19 cellular contexts compared by ENCODE assay signal in the genomic region with DNA sequence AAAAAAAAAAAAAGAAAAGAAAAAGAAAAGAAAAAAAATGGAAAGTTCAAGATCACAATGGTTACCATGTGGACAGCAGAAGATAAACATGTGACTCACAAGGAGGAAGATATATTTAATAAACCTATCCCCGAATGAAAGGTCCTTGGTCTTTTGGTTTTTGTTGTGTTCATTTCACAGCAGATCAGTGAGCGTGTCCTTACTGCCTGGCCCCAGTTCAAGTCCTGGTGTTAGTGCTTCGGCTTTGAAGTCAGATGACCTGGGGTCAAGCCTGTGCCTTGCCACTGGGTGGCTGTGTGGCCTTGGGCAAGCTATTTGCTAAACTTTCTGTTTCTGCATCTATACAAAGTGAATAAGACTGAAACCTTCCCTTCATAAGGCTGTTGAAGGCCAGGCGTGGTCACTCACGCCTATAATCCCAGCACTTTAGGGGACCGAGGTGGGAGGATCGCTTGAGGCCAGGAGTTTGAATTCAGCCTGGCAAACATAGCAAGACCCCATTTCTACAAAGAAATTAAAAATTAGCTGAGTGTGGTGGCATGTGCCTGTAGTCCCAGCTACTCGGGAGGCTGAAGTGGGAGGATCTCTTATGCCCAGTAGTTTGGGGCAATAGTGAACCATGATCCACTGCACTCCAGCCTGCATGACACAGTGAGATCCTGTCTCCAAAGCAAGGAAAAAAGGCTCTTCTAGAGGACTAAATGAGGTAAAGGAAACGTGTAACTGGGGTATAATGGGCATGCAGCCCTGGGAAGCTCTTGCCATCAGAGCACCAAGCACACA.
DNase-seq lines count a peak whose midpoint lies in the region; ATAC-seq, FAIRE-seq and TF ChIP-seq lines count a peak whose summit lies in the region.
"Had no signal": no experiment of that assay in that cellular context is flagged by ENCODE, and none has a peak within 500 bp of the region (broad histone marks: within the 10 kb centered on the region; RNA-seq: fewer than 3 reads in every experiment).

No MANE protein-coding gene starts in this region.

- FAIRE-seq in A549 (lab: Jason Lieb, UNC): no peak
- FAIRE-seq: GM12878 had no signal

- TF ChIP-seq EP300 in A549 (IDR thresholded peaks at IDR 0.05): no peak
- no peak for TF ChIP-seq EP300 in esophagus muscularis mucosa (IDR thresholded peaks at IDR 0.05)

- H3K79me2 ChIP-seq in Loucy (ENCODE audit: insufficient read depth, low read length): no peaks in the 10 kb centered on the region

- H3K4me2 ChIP-seq in A549 (0 out of 3 replicates have a peak overlapping the region, but pooled peaks have one; percentile 17), Loucy (ENCODE audit: low read depth, low read length, poor library complexity, severe bottlenecking) (no peak overlapping the region)

- POLR2A ChIA-PET in A549 (lab: Yijun Ruan, JAX): interaction anchor here (0.6 kb wide), 1 partner anchor 30 kb away, joined by 3 read pairs; no protein-coding TSS in a partner anchor

- H3K27ac Mint-ChIP-seq in endodermal cell: no peak overlapping the region
- no peak overlapping the region for H3K27ac Mint-ChIP-seq in type B pancreatic cell
- H3K27ac Mint-ChIP-seq in Calu3 (ENCODE audit: unreplicated experiment): no peak overlapping the region
- H3K27ac Mint-ChIP-seq: CD8-positive, alpha-beta memory T cell had no signal

- peaks cover 9% of the 10 kb centered on the region for H3K4me1 Mint-ChIP-seq in endodermal cell
- H3K4me1 Mint-ChIP-seq in type B pancreatic cell (ENCODE audit: unreplicated experiment): peaks cover 7% of the 10 kb centered on the region
- no peaks in the 10 kb centered on the region for H3K4me1 Mint-ChIP-seq in Calu3 (ENCODE audit: low read depth, unreplicated experiment)

- H3K9me3 Mint-ChIP-seq in endodermal cell (no peaks in the 10 kb centered on the region), type B pancreatic cell (no peaks in the 10 kb centered on the region), Calu3 (ENCODE audit: low read depth, unreplicated experiment) (no peaks in the 10 kb centered on the region)

- H3K9me2 ChIP-seq in Loucy (replicated peaks; ENCODE audit: low read depth, low read length): no peaks in the 10 kb centered on the region

- H3K27ac ChIP-seq in A549 (peak overlapping the region in 1 of 2 experiments; percentile 46; a peak in 2 of 6 replicates), esophagus muscularis mucosa (replicated peaks in 1 of 4) (peak overlapping the region; percentile 24 to 74 (median 50)), right lobe of liver (peak overlapping the region in 2 of 3 donors; percentile 48 to 59), endodermal cell (ENCODE audit: low read depth, low read length) (no peak overlapping the region)
- H3K27ac ChIP-seq: dorsolateral prefrontal cortex, gastrocnemius medialis, upper lobe of left lung had no signal

- DNase-seq in A549 (ENCODE audit: low read depth in 1 of 2, low spot score in 1 of 2): peak in 1 of 2 experiments; percentile 29
- DNase-seq in esophagus muscularis mucosa (ENCODE audit: extremely low spot score): no peak
- peak; percentile 76 to 87 (median 85) for DNase-seq in right lobe of liver
- no peak for DNase-seq in endodermal cell
- DNase-seq in NCI-H2171 treated with DMSO at 0.1 percent for 48 hours (lab: John Stamatoyannopoulos, UW): no peak
- DNase-seq in type B pancreatic cell (ENCODE audit: extremely low spot score, unreplicated experiment): no peak
- DNase-seq in Calu3: no peak
- DNase-seq: 8988T; activated gamma-delta T cell; CD8-positive, alpha-beta memory T cell; dorsolateral prefrontal cortex; gastrocnemius medialis; H7; NCI-H2171 had no signal

- H3K27me3 ChIP-seq in Loucy (ENCODE audit: insufficient read depth, low read length, poor library complexity, severe bottlenecking): no peaks in the 10 kb centered on the region
- H3K27me3 ChIP-seq in esophagus muscularis mucosa: no peaks in the 10 kb centered on the region
- no peaks in the 10 kb centered on the region for H3K27me3 ChIP-seq in right lobe of liver
- H3K27me3 ChIP-seq in endodermal cell (ENCODE audit: control insufficient read depth, insufficient read depth, low read length, poor library complexity, severe bottlenecking): peaks cover 5% of the 10 kb centered on the region
- H3K27me3 ChIP-seq: gastrocnemius medialis, upper lobe of left lung had no signal

- H3K36me3 ChIP-seq in Loucy (ENCODE audit: insufficient read depth, low read length): no peaks in the 10 kb centered on the region
- H3K36me3 ChIP-seq in esophagus muscularis mucosa: no peaks in the 10 kb centered on the region
- H3K36me3 ChIP-seq in right lobe of liver: no peaks in the 10 kb centered on the region
- no peaks in the 10 kb centered on the region for H3K36me3 ChIP-seq in endodermal cell (ENCODE audit: control insufficient read depth, insufficient read depth, low read length)
- H3K36me3 ChIP-seq: gastrocnemius medialis, upper lobe of left lung had no signal

- TF ChIP-seq CTCF in A549 (IDR thresholded peaks at IDR 0.05): no peak
- TF ChIP-seq CTCF in Loucy (conservative IDR thresholded peaks at IDR 0.05; ENCODE audit: low read length): 0 out of 2 replicates have a peak, but pooled peaks have one; percentile 13
- no peak for TF ChIP-seq CTCF in esophagus muscularis mucosa (IDR thresholded peaks at IDR 0.05)
- peak in 3 of 4 donors; percentile 7 to 33 (median 20) for TF ChIP-seq CTCF in right lobe of liver (IDR thresholded peaks at IDR 0.05)
- TF ChIP-seq CTCF in endodermal cell (conservative IDR thresholded peaks at IDR 0.05): no peak
- TF ChIP-seq CTCF in type B pancreatic cell (conservative IDR thresholded peaks at IDR 0.05): no peak
- TF ChIP-seq CTCF in Calu3 (IDR thresholded peaks at IDR 0.05; ENCODE audit: unreplicated experiment): no peak

- H3K9me3 ChIP-seq in A549 (no peaks in the 10 kb centered on the region), Loucy (ENCODE audit: insufficient read depth, low read depth, low read length) (no peaks in the 10 kb centered on the region), esophagus muscularis mucosa (no peaks in the 10 kb centered on the region), right lobe of liver (no peaks in the 10 kb centered on the region), endodermal cell (ENCODE audit: control insufficient read depth, low read length) (no peaks in the 10 kb centered on the region)
- H3K9me3 ChIP-seq: gastrocnemius medialis, upper lobe of left lung had no signal

- H3K4me1 ChIP-seq in A549 (peaks cover 7% of the 10 kb centered on the region; the same call in 2 of the 3 replicates), Loucy (ENCODE audit: insufficient read depth, low read length, poor library complexity, severe bottlenecking) (peaks cover 9% of the 10 kb centered on the region), esophagus muscularis mucosa (peaks cover 5 to 32% (median 27%) of the 10 kb centered on the region in 4 donors), right lobe of liver (peaks cover 0 to 15% (median 0%) of the 10 kb centered on the region in 4 donors), endodermal cell (ENCODE audit: control insufficient read depth, insufficient read depth, low read length) (no peaks in the 10 kb centered on the region)
- H3K4me1 ChIP-seq: gastrocnemius medialis, upper lobe of left lung had no signal

- H3K27me3 Mint-ChIP-seq in endodermal cell (ENCODE audit: insufficient read depth) (peaks cover 43% of the 10 kb centered on the region), type B pancreatic cell (peaks cover 7% of the 10 kb centered on the region), Calu3 (ENCODE audit: unreplicated experiment) (no peaks in the 10 kb centered on the region)
- H3K27me3 Mint-ChIP-seq: CD8-positive, alpha-beta memory T cell had no signal

- no peak overlapping the region for H2AFZ ChIP-seq in Loucy (ENCODE audit: low read length)

- intact Hi-C loops in esophagus muscularis mucosa (cut with DNase I) (no loop called here), right lobe of liver (cut with DNase I) (no loop called here), Calu3 (cut with micrococcal nuclease; ENCODE audit: unreplicated experiment) (no loop called here)

- H4K20me1 ChIP-seq in Loucy (ENCODE audit: insufficient read depth, low read length, poor library complexity, severe bottlenecking): no peaks in the 10 kb centered on the region

- 76% methylated on average over 9 of the region's 9 CpGs for WGBS in A549 (ENCODE audit: missing lambda C conversion rate)
- WGBS in esophagus muscularis mucosa: 76% methylated on average over 9 of the region's 9 CpGs
- WGBS in right lobe of liver (ENCODE audit: insufficient coverage, low coverage, low lambda C conversion rate, missing lambda C conversion rate): 48% methylated on average over 8 of the region's 9 CpGs
- 98 to 100% methylated on average over 6 to 9 of the region's 9 CpGs for WGBS in endodermal cell (ENCODE audit: insufficient coverage in 1 of 2, insufficient read length in 1 of 2), 2 experiments

- TF ChIP-seq RAD21 in A549 (conservative IDR thresholded peaks at IDR 0.05 in 1 of 2, IDR thresholded peaks at IDR 0.05 in 1 of 2): no peak

- ATAC-seq in A549: peak in 1 of 2 experiments; percentile 44; a peak in 2 of 6 replicates
- peak; percentile 97 to 100 (median 98) for ATAC-seq in right lobe of liver
- ATAC-seq: activated CD4-positive, CD25-positive, alpha-beta regulatory T cell treated with anti-CD3 and anti-CD28 coated beads, Interleukin-2, amount 50 U/mL, for 24 hours; gastrocnemius medialis; GM12878 had no signal

- H3K4me3 ChIP-seq in A549 (no peak overlapping the region), Loucy (ENCODE audit: low read length, poor library complexity, severe bottlenecking) (no peak overlapping the region), esophagus muscularis mucosa (no peak overlapping the region), right lobe of liver (no peak overlapping the region), endodermal cell (ENCODE audit: low read length) (no peak overlapping the region)
- H3K4me3 ChIP-seq: dorsolateral prefrontal cortex, gastrocnemius medialis, GM12878, upper lobe of left lung had no signal

- H3K9ac ChIP-seq in Loucy (ENCODE audit: low read depth, low read length, poor library complexity, severe bottlenecking): no peak overlapping the region
- no peak overlapping the region for H3K9ac ChIP-seq in endodermal cell (ENCODE audit: extremely low read depth, low read length, poor library complexity, severe bottlenecking)

- H3F3A ChIP-seq in Loucy (ENCODE audit: low read depth): no peaks in the 10 kb centered on the region

- no TSS peak for BruUV-seq in Calu3 (replicated peaks; lab: Mats Ljungman, UMichigan)

- H3K36me3 Mint-ChIP-seq in endodermal cell (ENCODE audit: low read depth) (no peaks in the 10 kb centered on the region), type B pancreatic cell (no peaks in the 10 kb centered on the region), Calu3 (ENCODE audit: insufficient read depth, unreplicated experiment) (no peaks in the 10 kb centered on the region)
- H3K36me3 Mint-ChIP-seq: brain; CD8-positive, alpha-beta memory T cell had no signal

- H3K4me3 Mint-ChIP-seq in endodermal cell (no peak overlapping the region), type B pancreatic cell (no peak overlapping the region), Calu3 (ENCODE audit: low read depth, unreplicated experiment) (no peak overlapping the region)
- H3K4me3 Mint-ChIP-seq: brain; CD8-positive, alpha-beta memory T cell had no signal

- CTCF ChIA-PET in A549 (lab: Yijun Ruan, JAX) (interaction anchor here (0.5 to 1.3 kb wide), 3 partner anchors 15 to 28 kb away, joined by 3 to 4 read pairs (median 3); no protein-coding TSS in a partner anchor), Calu3 (lab: Charles Lee) (no interaction called here)

- TF ChIP-seq POLR2A in A549 (IDR thresholded peaks at IDR 0.05; ENCODE audit: low read length) (no peak), esophagus muscularis mucosa (IDR thresholded peaks at IDR 0.05; ENCODE audit: low read depth) (no peak), right lobe of liver (IDR thresholded peaks at IDR 0.05) (no peak)

Comparison
In these comparisons a context has a peak if more than half of its experiments do, and no peak if none do; other contexts are left out.
1. DNase-seq: peak in right lobe of liver (3 of 3); none in esophagus muscularis mucosa (single experiment), endodermal cell (single experiment), NCI-H2171 treated with DMSO at 0.1 percent for 48 hours (single experiment), type B pancreatic cell (single experiment) and Calu3 (single experiment).
2. CTCF ChIP-seq: peak in Loucy (single experiment) and right lobe of liver (3 of 4); none in A549 (single experiment), esophagus muscularis mucosa (0 of 3), endodermal cell (single experiment), type B pancreatic cell (single experiment) and Calu3 (single experiment).